Comparison of ENCODE assay signal across 23 cellular contexts in genomic region chr14:96072746-96073145, GRCh38.
"Had no signal": no experiment of that assay in that cellular context is flagged by ENCODE, and none has a peak within 500 bp of the region (broad histone marks: within the 10 kb centered on the region; RNA-seq: fewer than 3 reads in every experiment).

No MANE protein-coding gene starts in this region.

- H3K27me3 ChIP-seq: MG63 had no signal

- H3K9me3 ChIP-seq: MG63 had no signal

- DNase-seq: IMR-90, Karpas-422, KG1, MG63, NCI-H1092, NCI-H1105 treated with DMSO at 0.1 percent for 48 hours, NCI-H1417 treated with DMSO at 0.1 percent for 48 hours, NCI-H146, NCI-H1694 treated with DMSO at 0.1 percent for 48 hours, NCI-H1930, NCI-H2081, NCI-H2171, NCI-H226, NCI-H446, NCI-H510A, NCI-H524 treated with DMSO at 0.1 percent for 48 hours, NCI-H69, NCI-H774, SHP77 had no signal

- ATAC-seq: HepG2, Panc1, SK-N-SH treated with all-trans-retinoic acid at 6 μM for 48 hours had no signal

- H3K27ac ChIP-seq: RWPE1 had no signal

- H3K4me3 ChIP-seq: MG63 had no signal

- H3K36me3 ChIP-seq: MG63 had no signal

- FAIRE-seq: HepG2 had no signal
